8 cellular contexts compared by ENCODE assay signal in genomic region chr1:184563308-184563707, GRCh38.
DNase-seq lines count a peak whose midpoint lies in the region; ATAC-seq, FAIRE-seq and TF ChIP-seq lines count a peak whose summit lies in the region.

No MANE protein-coding gene starts in this region.

- intact Hi-C loops in GM12878 (cut with micrococcal nuclease; ENCODE audit: unreplicated experiment): loop anchor here (5.0 kb wide), 1 partner anchor 341 kb away; no protein-coding TSS in a partner anchor
- intact Hi-C loops in left lung (cut with DNase I): loop anchor here in 1 of 2 donors (10.0 kb wide), 2 partner anchors 101 to 489 kb away; no protein-coding TSS in a partner anchor

- no peak for TF ChIP-seq POLR2A in GM12878 (IDR thresholded peaks at IDR 0.05; ENCODE audit: low read depth, low read length)

- DNase-seq in D721Med (ENCODE audit: insufficient read length, low spot score) (no peak), NCI-H1105 (lab: John Stamatoyannopoulos, UW) (peak; percentile 6), GM12878 (ENCODE audit: low read depth, low spot score) (no peak), left lung (no peak), retina (no peak), HAP-1 (ENCODE audit: low spot score in 2 of 2) (no peak), NCI-H2107 treated with DMSO at 0.1 percent for 48 hours (lab: John Stamatoyannopoulos, UW; ENCODE audit: unreplicated experiment) (no peak)
- no peak for DNase-seq in activated CD4-positive, CD25-positive, alpha-beta regulatory T cell treated with anti-CD3 and anti-CD28 coated beads, Interleukin-2, amount 50 U/mL, for 72 hours

- TF ChIP-seq EP300 in GM12878 (IDR thresholded peaks at IDR 0.05; ENCODE audit: borderline replicate concordance in 1 of 2, control insufficient read depth in 1 of 2, low read depth in 2 of 2, low read length in 2 of 2): no peak

- POLR2A ChIA-PET in GM12878 (lab: Charles Lee): no interaction called here

- FAIRE-seq in D721Med (lab: Jason Lieb, UNC) (peak; percentile 84), GM12878 (lab: Jason Lieb, UNC) (peak; percentile 31)

- WGBS in GM12878 (ENCODE audit: insufficient coverage, insufficient replicate concordance, low lambda C conversion rate, missing lambda C conversion rate): 0% methylated on average over 1 of the region's 1 CpG

- no peak overlapping the region for H3K4me2 ChIP-seq in GM12878 (ENCODE audit: control insufficient read depth, insufficient read depth)

- H3K9ac ChIP-seq in GM12878 (ENCODE audit: control insufficient read depth, insufficient read depth, low read length): no peak overlapping the region

- H3K9me3 ChIP-seq in GM12878 (replicated peaks; ENCODE audit: control insufficient read depth, insufficient read depth, low read length): no peaks in the 10 kb centered on the region
- no peaks in the 10 kb centered on the region for H3K9me3 ChIP-seq in left lung
- no peaks in the 10 kb centered on the region for H3K9me3 ChIP-seq in HAP-1

- H3K4me3 ChIP-seq in GM12878 (no peak overlapping the region), left lung (no peak overlapping the region), HAP-1 (no peak overlapping the region)

- RAD21 ChIA-PET in GM12878 (lab: Charles Lee; ENCODE audit: unreplicated experiment): interaction anchor here (0.6 to 1.3 kb wide), 6 partner anchors 20 to 487 kb away, joined by 3 to 5 read pairs (median 3); partner anchors contain the start of gene C1orf21

- no peaks in the 10 kb centered on the region for H3K79me2 ChIP-seq in GM12878 (ENCODE audit: control insufficient read depth, insufficient read depth, low read length)

- H3K4me1 ChIP-seq in GM12878 (ENCODE audit: control insufficient read depth, insufficient read depth, low read length) (peaks cover 5% of the 10 kb centered on the region; the same call in 1 of the 2 replicates), left lung (peaks cover 10 to 13% of the 10 kb centered on the region in 2 donors), HAP-1 (no peaks in the 10 kb centered on the region)

- CTCF ChIA-PET in GM12878 (lab: Yijun Ruan, JAX): interaction anchor here (0.7 to 3.1 kb wide), 10 partner anchors 20 to 487 kb away, joined by 3 to 15 read pairs (median 3); no protein-coding TSS in a partner anchor

- H3K36me3 ChIP-seq in GM12878 (ENCODE audit: control insufficient read depth in 2 of 2, insufficient read depth in 2 of 2, low read length in 1 of 2): no peaks in the 10 kb centered on the region
- no peaks in the 10 kb centered on the region for H3K36me3 ChIP-seq in left lung
- no peaks in the 10 kb centered on the region for H3K36me3 ChIP-seq in HAP-1 (replicated peaks)

- no peak; the same call in 2 of the 3 replicates for ATAC-seq in GM12878
- ATAC-seq in left lung: peak; percentile 62

- H2AFZ ChIP-seq in GM12878 (ENCODE audit: control insufficient read depth, low read depth, low read length): no peak overlapping the region

- in situ Hi-C loops in GM12878 (cut with MboI) (no loop called here), HAP-1 (cut with MboI; ENCODE audit: low sequenced_read_pairs) (no loop called here)

- BruUV-seq in GM12878 (replicated peaks; lab: Mats Ljungman, UMichigan): no TSS peak

- H3K27me3 ChIP-seq in GM12878 (replicated peaks in 1 of 2; ENCODE audit: control insufficient read depth in 2 of 2, insufficient read depth in 2 of 2, low read length in 1 of 2): no peaks in the 10 kb centered on the region; a peak in 2 of 4 replicates
- H3K27me3 ChIP-seq in left lung: no peaks in the 10 kb centered on the region
- no peaks in the 10 kb centered on the region for H3K27me3 ChIP-seq in HAP-1 (ENCODE audit: low read depth)

- TF ChIP-seq CTCF in D721Med (IDR thresholded peaks at IDR 0.05; ENCODE audit: insufficient read depth, missing control alignments): peak; percentile 84
- TF ChIP-seq CTCF in GM12878 (IDR thresholded peaks at IDR 0.05 in 2 of 3, conservative IDR thresholded peaks at IDR 0.05 in 1 of 3; ENCODE audit: control insufficient read depth in 2 of 3, extremely low read depth in 1 of 3, insufficient read depth in 1 of 3, low read depth in 3 of 3, low read length in 3 of 3): peak; percentile 26 to 54 (median 35); a peak in 4 of 6 replicates
- peak in 1 of 2 donors; percentile 43 for TF ChIP-seq CTCF in left lung (IDR thresholded peaks at IDR 0.05)

- no peak overlapping the region for H3K27ac ChIP-seq in GM12878 (ENCODE audit: control insufficient read depth, insufficient read depth)
- H3K27ac ChIP-seq in left lung: no peak overlapping the region

- SMC1A ChIA-PET in GM12878 (lab: Charles Lee; ENCODE audit: uncharacterized antibody, unreplicated experiment): interaction anchor here (0.6 to 1.7 kb wide), 4 partner anchors 36 to 341 kb away, joined by 3 to 6 read pairs (median 4); no protein-coding TSS in a partner anchor

- no peaks in the 10 kb centered on the region for H4K20me1 ChIP-seq in GM12878 (ENCODE audit: control insufficient read depth, insufficient read depth)

- peak; percentile 61 for TF ChIP-seq RAD21 in GM12878 (IDR thresholded peaks at IDR 0.05; ENCODE audit: insufficient read depth, low read depth, low read length)

TF ChIP-seq in GM12878, 131 proteins besides CTCF, POLR2A, EP300 and RAD21:
- no peak for TF ChIP-seq RBBP5 (conservative IDR thresholded peaks at IDR 0.05)
- TF ChIP-seq KLF5 (IDR thresholded peaks at IDR 0.05; ENCODE audit: partially characterized antibody): no peak
- TF ChIP-seq ATF7 (IDR thresholded peaks at IDR 0.05; ENCODE audit: low read depth): no peak
- peak; percentile 36; the same call in 1 of the 2 replicates for TF ChIP-seq SMC3 (IDR thresholded peaks at IDR 0.05; ENCODE audit: borderline replicate concordance, low read length)
